In genomic region chr11:121478226-121478894, GRCh38 we compare ENCODE assay signal across 15 cellular contexts. TPM values are rescaled to one million over a fixed set of nuclear protein-coding genes. Genes with fewer than 3 reads are reported as not detected.
DNase-seq lines count a peak whose midpoint lies in the region; ATAC-seq, FAIRE-seq and TF ChIP-seq lines count a peak whose summit lies in the region.
"Had no signal": no experiment of that assay in that cellular context is flagged by ENCODE, and none has a peak within 500 bp of the region (broad histone marks: within the 10 kb centered on the region; RNA-seq: fewer than 3 reads in every experiment).

No MANE protein-coding gene starts in this region.

- peak overlapping the region; percentile 20 to 83 (median 43) for H3K27ac Mint-ChIP-seq in naive thymus-derived CD8-positive, alpha-beta T cell
- H3K27ac Mint-ChIP-seq in CD14-positive monocyte, result peak overlapping the region in 1 of 7 donors; percentile 53
- H3K27ac Mint-ChIP-seq: activated CD8-positive, alpha-beta memory T cell treated with anti-CD3 and anti-CD28 coated beads, Interleukin-2, amount 10 ng/mL, durations not matched to agents 7 days and 5 days had no signal

- no peak for ATAC-seq in naive thymus-derived CD8-positive, alpha-beta T cell
- ATAC-seq in GM21825 (IDR thresholded peaks at IDR 0.05; ENCODE audit: unreplicated experiment), result no peak
- ATAC-seq: activated CD8-positive, alpha-beta memory T cell treated with anti-CD3 and anti-CD28 coated beads, Interleukin-2, amount 10 ng/mL, durations not matched to agents 7 days and 5 days; Panc1 had no signal

- peak overlapping the region; percentile 84 to 98 (median 94) for H3K4me2 ChIP-seq in BLaER1 treated with 17β-estradiol and CSF1 and Interleukin-3, amounts not matched to agents 10 nM and 100 nM

- no peaks in the 10 kb centered on the region for H3K9me3 Mint-ChIP-seq in naive thymus-derived CD8-positive, alpha-beta T cell
- H3K9me3 Mint-ChIP-seq in CD14-positive monocyte, result no peaks in the 10 kb centered on the region

- peak; percentile 81 for DNase-seq in bronchial epithelial cell (ENCODE audit: low read depth)
- DNase-seq in naive thymus-derived CD8-positive, alpha-beta T cell, result no peak
- no peak for DNase-seq in NCI-H1417 treated with DMSO at 0.1 percent for 48 hours (lab: John Stamatoyannopoulos, UW)
- no peak for DNase-seq in CD14-positive monocyte (ENCODE audit: low spot score)
- DNase-seq in stimulated activated CD4-positive, alpha-beta T cell treated with anti-CD3 and anti-CD28 coated beads, Interleukin-12 subunit alpha, Interleukin-12 subunit beta, amount 100 ng/mL, for 4 hours, result no peak
- DNase-seq: activated CD8-positive, alpha-beta memory T cell treated with anti-CD3 and anti-CD28 coated beads, Interleukin-2, amount 10 ng/mL, durations not matched to agents 7 days and 5 days; kidney glomerular epithelial cell; NCI-H2171; occipital lobe had no signal

- FAIRE-seq in bronchial epithelial cell (lab: Jason Lieb, UNC), result peak; percentile 95
- FAIRE-seq: G401.6 had no signal

- H3K4me1 Mint-ChIP-seq in naive thymus-derived CD8-positive, alpha-beta T cell, result peaks cover 34 to 84% (median 78%) of the 10 kb centered on the region in 4 donors
- peaks cover 45% of the 10 kb centered on the region for H3K4me1 Mint-ChIP-seq in CD14-positive monocyte

- peak overlapping the region in 1 of 10 donors; percentile 15 for H3K4me3 Mint-ChIP-seq in naive thymus-derived CD8-positive, alpha-beta T cell
- H3K4me3 Mint-ChIP-seq in CD14-positive monocyte, result no peak overlapping the region
- H3K4me3 Mint-ChIP-seq: activated CD8-positive, alpha-beta memory T cell treated with anti-CD3 and anti-CD28 coated beads, Interleukin-2, amount 10 ng/mL, durations not matched to agents 7 days and 5 days had no signal

- TF ChIP-seq CTCF in bronchial epithelial cell (IDR thresholded peaks at IDR 0.05; ENCODE audit: insufficient read depth, low read length, severe bottlenecking) (no peak), CD14-positive monocyte (IDR thresholded peaks at IDR 0.05) (no peak)

- H3K4me1 ChIP-seq in BLaER1 treated with 17β-estradiol and CSF1 and Interleukin-3, amounts not matched to agents 10 nM and 100 nM, result peaks cover 43 to 94% (median 87%) of the 10 kb centered on the region in 10 experiments
- H3K4me1 ChIP-seq in HUES48 (ENCODE audit: control insufficient read depth, insufficient read depth, low read length), result peaks cover 35% of the 10 kb centered on the region

- H3K4me3 ChIP-seq in BLaER1 treated with 17β-estradiol and CSF1 and Interleukin-3, amounts not matched to agents 10 nM and 100 nM, result peak overlapping the region in 8 of 10 experiments; percentile 35 to 65 (median 60); a peak in 15 of 20 replicates
- H3K4me3 ChIP-seq in HUES48 (ENCODE audit: low read depth, low read length), result no peak overlapping the region; the same call in 1 of the 2 replicates
- H3K4me3 ChIP-seq in bronchial epithelial cell (ENCODE audit: low read depth, low read length), result no peak overlapping the region
- H3K4me3 ChIP-seq: coronary artery had no signal

- peaks cover 0 to 32% (median 8%) of the 10 kb centered on the region in 11 experiments; a peak in 11 of 22 replicates for H3K36me3 ChIP-seq in BLaER1 treated with 17β-estradiol and CSF1 and Interleukin-3, amounts not matched to agents 10 nM and 100 nM
- H3K36me3 ChIP-seq in HUES48 (ENCODE audit: control insufficient read depth, insufficient read depth, low read length) (peaks cover 18% of the 10 kb centered on the region), bronchial epithelial cell (ENCODE audit: control insufficient read depth, insufficient read depth, low read length) (no peaks in the 10 kb centered on the region)

- peak overlapping the region in 9 of 11 experiments; percentile 63 to 99 (median 98); a peak in 18 of 22 replicates for H3K27ac ChIP-seq in BLaER1 treated with 17β-estradiol and CSF1 and Interleukin-3, amounts not matched to agents 10 nM and 100 nM
- H3K27ac ChIP-seq in HUES48 (ENCODE audit: low read depth, low read length), result peak overlapping the region; percentile 91
- H3K27ac ChIP-seq: coronary artery had no signal

- H3K27me3 Mint-ChIP-seq in naive thymus-derived CD8-positive, alpha-beta T cell, result no peaks in the 10 kb centered on the region
- H3K27me3 Mint-ChIP-seq in CD14-positive monocyte (ENCODE audit: low read depth in 3 of 3), result peaks cover 0 to 2% (median 0%) of the 10 kb centered on the region in 3 donors
- H3K27me3 Mint-ChIP-seq: activated CD8-positive, alpha-beta memory T cell treated with anti-CD3 and anti-CD28 coated beads, Interleukin-2, amount 10 ng/mL, durations not matched to agents 7 days and 5 days had no signal

- peak overlapping the region in 8 of 11 experiments; percentile 71 to 90 (median 88); a peak in 16 of 22 replicates for H3K9ac ChIP-seq in BLaER1 treated with 17β-estradiol and CSF1 and Interleukin-3, amounts not matched to agents 10 nM and 100 nM
- H3K9ac ChIP-seq in HUES48 (ENCODE audit: low read depth, low read length), result no peak overlapping the region

- H3K36me3 Mint-ChIP-seq in naive thymus-derived CD8-positive, alpha-beta T cell, result peaks cover 0 to 69% (median 9%) of the 10 kb centered on the region in 3 donors
- peaks cover 45 to 64% of the 10 kb centered on the region in 2 donors for H3K36me3 Mint-ChIP-seq in CD14-positive monocyte

- POLR2A ChIA-PET in naive thymus-derived CD8-positive, alpha-beta T cell (lab: Charles Lee), result no interaction called here

- H3K27me3 ChIP-seq in BLaER1 treated with 17β-estradiol and CSF1 and Interleukin-3, amounts not matched to agents 10 nM and 100 nM, result peaks cover 0 to 34% (median 0%) of the 10 kb centered on the region in 11 experiments; a peak in 4 of 22 replicates
- H3K27me3 ChIP-seq in HUES48 (ENCODE audit: control insufficient read depth, insufficient read depth, low read length) (no peaks in the 10 kb centered on the region), bronchial epithelial cell (ENCODE audit: control insufficient read depth, insufficient read depth, low read length) (no peaks in the 10 kb centered on the region)

- intact Hi-C loops in CD14-positive monocyte (cut with micrococcal nuclease), result no loop called here

- H3K9me3 ChIP-seq in BLaER1 treated with 17β-estradiol and CSF1 and Interleukin-3, amounts not matched to agents 10 nM and 100 nM (replicated peaks in 1 of 11), result no peaks in the 10 kb centered on the region
- H3K9me3 ChIP-seq in HUES48 (ENCODE audit: control insufficient read depth, insufficient read depth, low read length), result no peaks in the 10 kb centered on the region

- H4K20me1 ChIP-seq in BLaER1 treated with 17β-estradiol and CSF1 and Interleukin-3, amounts not matched to agents 10 nM and 100 nM, result no peaks in the 10 kb centered on the region

RNA-seq across cellular contexts. Expression of gene SORL1, which starts 26.2 kb away (rescaled TPM):
- total RNA-seq in bronchial epithelial cell, result 11.3 and 15.7 TPM in 2 replicates
- total RNA-seq in naive thymus-derived CD8-positive, alpha-beta T cell, result 100 to 1,000 TPM; 414 to 419 TPM
- polyA plus RNA-seq in naive thymus-derived CD8-positive, alpha-beta T cell, result 100 to 1,000 TPM; 157 to 230 (median 158) TPM
- 10 to 100 TPM; 52.5 to 59.4 TPM for polyA plus RNA-seq in CD14-positive monocyte

Comparison
In these comparisons a context has a peak if more than half of its experiments do, and no peak if none do; other contexts are left out.
1. H3K4me3 ChIP-seq: peak in BLaER1 treated with 17β-estradiol and CSF1 and Interleukin-3, amounts not matched to agents 10 nM and 100 nM (8 of 10); none in HUES48 (single experiment) and bronchial epithelial cell (single experiment).
2. RNA of gene SORL1, which starts 26.2 kb away (total RNA-seq): 414 to 419 TPM in naive thymus-derived CD8-positive, alpha-beta T cell; 11.3 to 15.7 TPM in bronchial epithelial cell; every median in the first group is over 10 times any median in the second.